In genomic region chr9:9395539-9395938, GRCh38 we compare ENCODE assay signal across 26 cellular contexts.
"Had no signal": no experiment of that assay in that cellular context is flagged by ENCODE, and none has a peak within 500 bp of the region (broad histone marks: within the 10 kb centered on the region; RNA-seq: fewer than 3 reads in every experiment).

No MANE protein-coding gene starts in this region.

- H3K27ac ChIP-seq: HL-60, KMS-11, RWPE1 had no signal

- H3K4me2 ChIP-seq: KMS-11, SK-N-SH had no signal

- DNase-seq: Kasumi-1; MM.1S; MV-4-11; NCI-H1048; NCI-H1105; NCI-H1417; NCI-H1436 treated with DMSO at 0.1 percent for 48 hours; NCI-H1694; NCI-H1930; NCI-H2081; NCI-H2107; NCI-H2227 treated with DMSO at 0.1 percent for 48 hours; NCI-H524 treated with DMSO at 0.1 percent for 48 hours; NCI-H69; NCI-H774; NK-92 treated with Interleukin-12 subunit alpha and Interleukin-12 subunit beta, amount 100 ng/mL, for 24 hours; PC-3; SHP77; SK-N-SH; SW 1271; T-cell had no signal

- ATAC-seq: K562, Panc1, PC-3, T-cell had no signal

- H3K4me3 ChIP-seq: K562 had no signal

- H3K9ac ChIP-seq: KMS-11, SK-N-SH had no signal

- H3K9me3 ChIP-seq: SK-N-SH had no signal
